1 cellular context compared by ENCODE assay signal in the genomic region with DNA sequence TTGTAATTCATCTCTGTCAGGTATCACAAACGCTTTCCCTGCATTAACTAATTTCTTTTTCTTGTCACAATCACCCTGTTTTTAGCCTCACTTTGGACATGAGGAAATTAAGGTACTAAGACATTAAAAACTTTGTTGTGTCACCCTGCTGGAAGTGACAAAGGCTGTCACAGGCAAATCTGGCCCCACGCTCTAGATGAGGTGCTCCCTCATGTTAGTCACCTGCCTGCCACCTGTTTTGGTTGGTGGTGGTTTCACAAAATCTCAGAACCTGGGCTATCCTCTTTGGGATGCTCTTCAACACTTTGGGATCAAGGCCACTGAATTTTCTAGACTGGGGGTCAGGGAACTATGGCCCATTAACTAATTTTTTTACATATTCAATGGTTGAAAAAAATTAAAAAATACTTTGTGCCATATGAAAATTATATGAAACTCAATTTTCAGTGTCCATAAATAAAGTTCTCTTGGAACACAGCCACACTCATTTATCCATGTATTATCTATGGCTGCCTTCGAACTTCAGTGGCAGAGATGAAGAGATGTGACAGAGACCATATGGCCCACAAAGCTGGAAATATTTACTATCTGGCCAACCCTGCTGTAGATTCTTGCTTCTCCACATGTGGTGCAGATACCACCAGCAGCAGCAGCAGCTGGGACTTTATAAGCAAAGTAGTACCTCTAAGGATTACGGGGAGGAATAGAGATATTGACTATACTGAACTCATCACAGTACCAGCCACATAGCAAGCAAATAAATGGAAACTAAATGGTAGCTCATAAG.
A peak's percentile ranks its signal among the peaks of the same experiment; 100 is the strongest.
TF ChIP-seq lines count a peak whose summit lies in the region.

No MANE protein-coding gene starts in this region.

TF ChIP-seq in K562, 482 proteins besides CTCF, POLR2A, EP300 and RAD21 (continued from another document and continues in another):
- TF ChIP-seq ZNF592 (IDR thresholded peaks at IDR 0.05) (peak; percentile 37; the same call in 1 of the 2 replicates), FOXM1 (IDR thresholded peaks at IDR 0.05; ENCODE audit: low read depth) (peak; percentile 74; the same call in 1 of the 2 replicates), FOXM1 (CRISPR knock-in tag; IDR thresholded peaks at IDR 0.05; ENCODE audit: low read depth) (no peak), PPARD (CRISPR knock-in tag; IDR thresholded peaks at IDR 0.05) (no peak), SP1 (CRISPR knock-in tag; IDR thresholded peaks at IDR 0.05) (no peak; the same call in 1 of the 2 replicates), SAFB2 (IDR thresholded peaks at IDR 0.05; ENCODE audit: borderline replicate concordance, low read depth, low read length, severe bottlenecking) (no peak), ZNF263 (CRISPR knock-in tag; IDR thresholded peaks at IDR 0.05; ENCODE audit: borderline replicate concordance) (0 out of 2 replicates have a peak, but pooled peaks have one; percentile 20), GATAD2B (IDR thresholded peaks at IDR 0.05; ENCODE audit: borderline replicate concordance) (0 out of 2 replicates have a peak, but pooled peaks have one; percentile 50), CCNT2 (IDR thresholded peaks at IDR 0.05; ENCODE audit: borderline replicate concordance, extremely low read depth, insufficient read length, low read depth, low read length) (peak; percentile 24), RB1 (IDR thresholded peaks at IDR 0.05; ENCODE audit: low read depth) (no peak), GTF3C2 (IDR thresholded peaks at IDR 0.05; ENCODE audit: borderline replicate concordance, extremely low read depth, insufficient read length) (no peak), RBM22 (IDR thresholded peaks at IDR 0.05; ENCODE audit: low read depth, low read length, poor library complexity, severe bottlenecking) (no peak), TARDBP (IDR thresholded peaks at IDR 0.05) (no peak), TCF3 (CRISPR knock-in tag; IDR thresholded peaks at IDR 0.05) (peak; percentile 85), PCBP2 (IDR thresholded peaks at IDR 0.05; ENCODE audit: low read depth, low read length, poor library complexity, severe bottlenecking) (no peak), DEAF1 (CRISPR knock-in tag; IDR thresholded peaks at IDR 0.05) (no peak), KLF16 (IDR thresholded peaks at IDR 0.05) (peak; percentile 89), SRSF9 (IDR thresholded peaks at IDR 0.05; ENCODE audit: borderline replicate concordance, low read depth, low read length) (no peak), NFYB (IDR thresholded peaks at IDR 0.05; ENCODE audit: extremely low read depth, insufficient read length) (no peak), ZNF584 (CRISPR knock-in tag; IDR thresholded peaks at IDR 0.05; ENCODE audit: low read depth) (no peak), CHAMP1 (IDR thresholded peaks at IDR 0.05) (peak; percentile 65)
- TF ChIP-seq, protein P1, sequence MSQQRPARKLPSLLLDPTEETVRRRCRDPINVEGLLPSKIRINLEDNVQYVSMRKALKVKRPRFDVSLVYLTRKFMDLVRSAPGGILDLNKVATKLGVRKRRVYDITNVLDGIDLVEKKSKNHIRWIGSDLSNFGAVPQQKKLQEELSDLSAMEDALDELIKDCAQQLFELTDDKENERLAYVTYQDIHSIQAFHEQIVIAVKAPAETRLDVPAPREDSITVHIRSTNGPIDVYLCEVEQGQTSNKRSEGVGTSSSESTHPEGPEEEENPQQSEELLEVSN (IDR thresholded peaks at IDR 0.05; ENCODE audit: borderline replicate concordance in 1 of 2, extremely low read depth in 1 of 2, insufficient read depth in 1 of 2, insufficient read length in 1 of 2, low read depth in 1 of 2, low read length in 1 of 2, poor library complexity in 1 of 2, severe bottlenecking in 1 of 2): no peak
- TF ChIP-seq, protein P2, sequence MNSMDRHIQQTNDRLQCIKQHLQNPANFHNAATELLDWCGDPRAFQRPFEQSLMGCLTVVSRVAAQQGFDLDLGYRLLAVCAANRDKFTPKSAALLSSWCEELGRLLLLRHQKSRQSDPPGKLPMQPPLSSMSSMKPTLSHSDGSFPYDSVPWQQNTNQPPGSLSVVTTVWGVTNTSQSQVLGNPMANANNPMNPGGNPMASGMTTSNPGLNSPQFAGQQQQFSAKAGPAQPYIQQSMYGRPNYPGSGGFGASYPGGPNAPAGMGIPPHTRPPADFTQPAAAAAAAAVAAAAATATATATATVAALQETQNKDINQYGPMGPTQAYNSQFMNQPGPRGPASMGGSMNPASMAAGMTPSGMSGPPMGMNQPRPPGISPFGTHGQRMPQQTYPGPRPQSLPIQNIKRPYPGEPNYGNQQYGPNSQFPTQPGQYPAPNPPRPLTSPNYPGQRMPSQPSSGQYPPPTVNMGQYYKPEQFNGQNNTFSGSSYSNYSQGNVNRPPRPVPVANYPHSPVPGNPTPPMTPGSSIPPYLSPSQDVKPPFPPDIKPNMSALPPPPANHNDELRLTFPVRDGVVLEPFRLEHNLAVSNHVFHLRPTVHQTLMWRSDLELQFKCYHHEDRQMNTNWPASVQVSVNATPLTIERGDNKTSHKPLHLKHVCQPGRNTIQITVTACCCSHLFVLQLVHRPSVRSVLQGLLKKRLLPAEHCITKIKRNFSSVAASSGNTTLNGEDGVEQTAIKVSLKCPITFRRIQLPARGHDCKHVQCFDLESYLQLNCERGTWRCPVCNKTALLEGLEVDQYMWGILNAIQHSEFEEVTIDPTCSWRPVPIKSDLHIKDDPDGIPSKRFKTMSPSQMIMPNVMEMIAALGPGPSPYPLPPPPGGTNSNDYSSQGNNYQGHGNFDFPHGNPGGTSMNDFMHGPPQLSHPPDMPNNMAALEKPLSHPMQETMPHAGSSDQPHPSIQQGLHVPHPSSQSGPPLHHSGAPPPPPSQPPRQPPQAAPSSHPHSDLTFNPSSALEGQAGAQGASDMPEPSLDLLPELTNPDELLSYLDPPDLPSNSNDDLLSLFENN (IDR thresholded peaks at IDR 0.05; ENCODE audit: low read depth in 2 of 2, low read length in 2 of 2): peak in 1 of 2 experiments; percentile 71; a peak in 2 of 4 replicates
- TF ChIP-seq, protein P3, sequence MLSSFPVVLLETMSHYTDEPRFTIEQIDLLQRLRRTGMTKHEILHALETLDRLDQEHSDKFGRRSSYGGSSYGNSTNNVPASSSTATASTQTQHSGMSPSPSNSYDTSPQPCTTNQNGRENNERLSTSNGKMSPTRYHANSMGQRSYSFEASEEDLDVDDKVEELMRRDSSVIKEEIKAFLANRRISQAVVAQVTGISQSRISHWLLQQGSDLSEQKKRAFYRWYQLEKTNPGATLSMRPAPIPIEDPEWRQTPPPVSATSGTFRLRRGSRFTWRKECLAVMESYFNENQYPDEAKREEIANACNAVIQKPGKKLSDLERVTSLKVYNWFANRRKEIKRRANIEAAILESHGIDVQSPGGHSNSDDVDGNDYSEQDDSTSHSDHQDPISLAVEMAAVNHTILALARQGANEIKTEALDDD (IDR thresholded peaks at IDR 0.05): no peak
